8 cellular contexts compared by ENCODE assay signal in the genomic region with DNA sequence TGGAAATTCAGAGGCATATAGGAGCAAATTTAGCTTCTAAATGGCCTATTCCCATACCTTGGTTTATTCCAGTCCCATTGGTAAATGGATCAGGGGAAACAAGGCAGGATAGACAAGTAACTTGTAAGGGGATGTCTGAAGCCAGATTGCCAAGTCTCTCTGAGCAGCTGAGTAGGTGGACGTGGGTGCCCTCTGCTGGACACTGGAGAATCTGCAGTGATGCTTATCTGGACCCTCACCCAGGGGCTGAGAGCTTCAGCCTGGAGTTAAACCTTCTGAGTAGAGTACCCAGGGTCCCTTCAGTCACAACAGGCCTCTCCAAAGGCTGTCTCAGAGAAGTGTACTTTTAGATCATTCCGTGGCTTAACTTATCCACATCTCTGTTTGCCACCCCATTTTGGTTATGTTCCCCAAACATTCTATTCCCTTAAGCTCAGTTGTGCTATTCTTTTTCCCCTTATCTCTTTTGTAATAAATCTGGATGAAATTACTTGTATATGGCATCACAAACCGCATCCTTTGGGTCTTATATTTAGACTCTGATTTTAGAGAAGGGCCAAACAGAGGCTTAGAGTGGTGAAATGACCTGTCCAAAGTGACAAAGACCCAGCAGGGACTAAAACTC.
DNase-seq lines count a peak whose midpoint lies in the region; ATAC-seq and TF ChIP-seq lines count a peak whose summit lies in the region.

No MANE protein-coding gene starts in this region.

- peaks cover 2% of the 10 kb centered on the region for H3K27me3 Mint-ChIP-seq in activated T-helper 1 cell treated with anti-CD3 and anti-CD28 coated beads, Interleukin-12 subunit alpha, Interleukin-12 subunit beta, Interleukin-2, Interleukin-4 antibody, amounts not matched to agents 30 ng/mL and 10 ng/mL and 1 ng/mL, durations not matched to agents 14 hours and 24 hours and 36 hours (ENCODE audit: insufficient read depth)
- peaks cover 40% of the 10 kb centered on the region for H3K27me3 Mint-ChIP-seq in osteocyte (ENCODE audit: unreplicated experiment)
- H3K27me3 Mint-ChIP-seq in type B pancreatic cell: no peaks in the 10 kb centered on the region

- H3K4me1 Mint-ChIP-seq in activated T-helper 1 cell treated with anti-CD3 and anti-CD28 coated beads, Interleukin-12 subunit alpha, Interleukin-12 subunit beta, Interleukin-2, Interleukin-4 antibody, amounts not matched to agents 30 ng/mL and 10 ng/mL and 1 ng/mL, durations not matched to agents 14 hours and 24 hours and 36 hours (ENCODE audit: low read depth): no peaks in the 10 kb centered on the region
- H3K4me1 Mint-ChIP-seq in osteocyte (ENCODE audit: unreplicated experiment) (no peaks in the 10 kb centered on the region), type B pancreatic cell (ENCODE audit: unreplicated experiment) (no peaks in the 10 kb centered on the region)

- DNase-seq in CMK (ENCODE audit: low read depth) (peak; percentile 39), HPDE6-E6E7 (ENCODE audit: extremely low spot score) (peak; percentile 63), RKO (ENCODE audit: low spot score) (peak; percentile 61), fibroblast of villous mesenchyme (ENCODE audit: low read depth) (peak; percentile 49), osteocyte (ENCODE audit: extremely low spot score, unreplicated experiment) (peak; percentile 88), type B pancreatic cell (ENCODE audit: extremely low spot score, unreplicated experiment) (peak; percentile 76)
- DNase-seq in activated T-helper 1 cell treated with anti-CD3 and anti-CD28 coated beads, Interleukin-12 subunit alpha, Interleukin-12 subunit beta, Interleukin-2, Interleukin-4 antibody, amounts not matched to agents 30 ng/mL and 10 ng/mL and 1 ng/mL, durations not matched to agents 14 hours and 24 hours and 36 hours (ENCODE audit: low spot score): peak; percentile 21

- intact Hi-C loops in activated T-helper 1 cell treated with anti-CD3 and anti-CD28 coated beads, Interleukin-12 subunit alpha, Interleukin-12 subunit beta, Interleukin-2, Interleukin-4 antibody, amounts not matched to agents 30 ng/mL and 10 ng/mL and 1 ng/mL, durations not matched to agents 14 hours and 24 hours and 36 hours (cut with micrococcal nuclease): loop anchor here (1.0 to 5.0 kb wide), 3 partner anchors 318 to 696 kb away; a partner anchor contains a TSS

- peak; percentile 87 for ATAC-seq in GM19452 (IDR thresholded peaks at IDR 0.05; ENCODE audit: unreplicated experiment)

- TF ChIP-seq CTCF in fibroblast of villous mesenchyme (IDR thresholded peaks at IDR 0.05; ENCODE audit: insufficient read depth, low read depth, low read length) (peak; percentile 91), osteocyte (IDR thresholded peaks at IDR 0.05) (peak; percentile 92), type B pancreatic cell (conservative IDR thresholded peaks at IDR 0.05) (peak; percentile 94)

- no peaks in the 10 kb centered on the region for H3K36me3 Mint-ChIP-seq in activated T-helper 1 cell treated with anti-CD3 and anti-CD28 coated beads, Interleukin-12 subunit alpha, Interleukin-12 subunit beta, Interleukin-2, Interleukin-4 antibody, amounts not matched to agents 30 ng/mL and 10 ng/mL and 1 ng/mL, durations not matched to agents 14 hours and 24 hours and 36 hours (ENCODE audit: low read depth)
- H3K36me3 Mint-ChIP-seq in osteocyte (ENCODE audit: unreplicated experiment): no peaks in the 10 kb centered on the region
- H3K36me3 Mint-ChIP-seq in type B pancreatic cell: no peaks in the 10 kb centered on the region

- no peak overlapping the region for H3K4me3 ChIP-seq in fibroblast of villous mesenchyme (ENCODE audit: low read depth, low read length)

- H3K27ac Mint-ChIP-seq in activated T-helper 1 cell treated with anti-CD3 and anti-CD28 coated beads, Interleukin-12 subunit alpha, Interleukin-12 subunit beta, Interleukin-2, Interleukin-4 antibody, amounts not matched to agents 30 ng/mL and 10 ng/mL and 1 ng/mL, durations not matched to agents 14 hours and 24 hours and 36 hours: no peak overlapping the region
- H3K27ac Mint-ChIP-seq in osteocyte (ENCODE audit: unreplicated experiment) (no peak overlapping the region), type B pancreatic cell (no peak overlapping the region)

- H3K9me3 Mint-ChIP-seq in activated T-helper 1 cell treated with anti-CD3 and anti-CD28 coated beads, Interleukin-12 subunit alpha, Interleukin-12 subunit beta, Interleukin-2, Interleukin-4 antibody, amounts not matched to agents 30 ng/mL and 10 ng/mL and 1 ng/mL, durations not matched to agents 14 hours and 24 hours and 36 hours: no peaks in the 10 kb centered on the region
- H3K9me3 Mint-ChIP-seq in osteocyte (ENCODE audit: unreplicated experiment) (no peaks in the 10 kb centered on the region), type B pancreatic cell (no peaks in the 10 kb centered on the region)

- no peak overlapping the region for H3K4me3 Mint-ChIP-seq in activated T-helper 1 cell treated with anti-CD3 and anti-CD28 coated beads, Interleukin-12 subunit alpha, Interleukin-12 subunit beta, Interleukin-2, Interleukin-4 antibody, amounts not matched to agents 30 ng/mL and 10 ng/mL and 1 ng/mL, durations not matched to agents 14 hours and 24 hours and 36 hours
- no peak overlapping the region for H3K4me3 Mint-ChIP-seq in osteocyte (ENCODE audit: unreplicated experiment)
- H3K4me3 Mint-ChIP-seq in type B pancreatic cell: no peak overlapping the region

Comparison
In these comparisons a context has a peak if more than half of its experiments do, and no peak if none do; other contexts are left out.
1. DNase-seq: peak in every context shown above with its lines; median percentile 88 in osteocyte; 76 in type B pancreatic cell; 63 in HPDE6-E6E7; 61 in RKO; 49 in fibroblast of villous mesenchyme; 39 in CMK; 21 in activated T-helper 1 cell treated with anti-CD3 and anti-CD28 coated beads, Interleukin-12 subunit alpha, Interleukin-12 subunit beta, Interleukin-2, Interleukin-4 antibody, amounts not matched to agents 30 ng/mL and 10 ng/mL and 1 ng/mL, durations not matched to agents 14 hours and 24 hours and 36 hours.